In the genomic region with DNA sequence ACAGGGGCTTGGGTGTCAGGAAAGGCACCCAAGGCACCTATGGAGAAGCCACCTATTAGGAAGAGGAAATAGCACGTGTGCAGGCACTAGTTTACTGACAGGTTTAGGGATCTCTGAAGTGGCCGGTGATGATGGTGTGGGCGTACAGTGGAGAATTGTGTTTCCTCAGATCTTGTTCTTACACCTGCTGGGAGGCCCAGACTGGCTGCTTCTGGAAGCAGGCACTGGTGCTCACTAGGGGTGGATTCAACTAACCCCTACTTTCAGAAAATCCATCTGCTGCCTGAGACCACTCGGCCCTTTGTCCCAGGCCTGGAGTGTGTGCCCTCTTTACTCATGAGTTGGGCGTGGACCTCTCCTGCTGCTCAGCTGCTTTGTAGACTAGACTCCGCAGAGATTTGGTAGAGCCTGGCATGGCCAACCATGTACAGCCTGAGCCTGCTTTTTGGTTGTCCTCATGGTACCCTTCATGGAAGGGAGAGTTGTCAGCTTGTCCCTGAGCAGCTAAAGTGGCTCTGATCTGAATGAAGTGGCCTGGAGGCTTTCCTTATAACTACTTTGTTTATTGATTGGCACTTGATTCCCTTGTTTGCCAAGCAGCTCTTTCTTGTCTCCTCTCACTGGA, we compare ENCODE assay signal across 9 cellular contexts. TPM values are rescaled to one million over a fixed set of nuclear protein-coding genes. Genes with fewer than 3 reads are reported as not detected.
DNase-seq lines count a peak whose midpoint lies in the region; ATAC-seq and TF ChIP-seq lines count a peak whose summit lies in the region.
"Had no signal": no experiment of that assay in that cellular context is flagged by ENCODE, and none has a peak within 500 bp of the region (broad histone marks: within the 10 kb centered on the region; RNA-seq: fewer than 3 reads in every experiment).

No MANE protein-coding gene starts in this region.

- BruUV-seq in MCF 10A (replicated peaks; lab: Mats Ljungman, UMichigan), result TSS peak; percentile 18

- H3K27me3 Mint-ChIP-seq in MCF 10A (ENCODE audit: insufficient read depth, unreplicated experiment) (no peaks in the 10 kb centered on the region), mesothelial cell of epicardium (ENCODE audit: low read depth) (no peaks in the 10 kb centered on the region)

- peaks cover 73% of the 10 kb centered on the region for H3K36me3 Mint-ChIP-seq in MCF 10A (ENCODE audit: insufficient read depth, unreplicated experiment)
- H3K36me3 Mint-ChIP-seq in mesothelial cell of epicardium, result peaks cover 13% of the 10 kb centered on the region

- CTCF ChIA-PET in MCF 10A (lab: Yijun Ruan, JAX), result interaction anchor here (1.1 to 2.9 kb wide), 4 partner anchors 9 to 31 kb away, joined by 3 to 44 read pairs (median 6); a partner anchor contains a TSS

- ATAC-seq in HG03159 (IDR thresholded peaks at IDR 0.05; ENCODE audit: unreplicated experiment) (no peak), GM19455 (IDR thresholded peaks at IDR 0.05; ENCODE audit: unreplicated experiment) (no peak), HG03520 (IDR thresholded peaks at IDR 0.05; ENCODE audit: unreplicated experiment) (no peak)

- intact Hi-C loops in MCF 10A (cut with micrococcal nuclease), result no loop called here

- POLR2A ChIA-PET in MCF 10A (lab: Yijun Ruan, JAX), result interaction anchor here (0.7 to 3.1 kb wide), 10 partner anchors 8 to 393 kb away, joined by 3 to 27 read pairs (median 7); a partner anchor contains a TSS

- H3K4me1 Mint-ChIP-seq in MCF 10A (ENCODE audit: insufficient read depth, unreplicated experiment) (peaks cover 34% of the 10 kb centered on the region), mesothelial cell of epicardium (peaks cover 15% of the 10 kb centered on the region)

- H3K4me3 Mint-ChIP-seq in MCF 10A (ENCODE audit: unreplicated experiment) (peak overlapping the region; percentile 89), mesothelial cell of epicardium (peak overlapping the region; percentile 94)

- no peak for TF ChIP-seq CTCF in MCF 10A (IDR thresholded peaks at IDR 0.05; ENCODE audit: unreplicated experiment)
- no peak for TF ChIP-seq CTCF in mesothelial cell of epicardium (IDR thresholded peaks at IDR 0.05; ENCODE audit: unreplicated experiment)

- DNase-seq in stimulated activated CD4-positive, alpha-beta T cell treated with anti-CD3 and anti-CD28 coated beads, Interleukin-1b, Interleukin-23, amount 100 ng/mL, for 48 hours, result peak; percentile 12
- DNase-seq in stimulated activated CD4-positive, alpha-beta T cell treated with anti-CD3 and anti-CD28 coated beads, Interleukin-4, amount 100 ng/mL, for 1 hour, result no peak
- DNase-seq in MCF 10A (ENCODE audit: unreplicated experiment) (no peak), mesothelial cell of epicardium (ENCODE audit: low spot score in 2 of 2, unreplicated experiment in 2 of 2) (no peak), globus pallidus (ENCODE audit: low spot score) (no peak)
- DNase-seq: NCI-H1105 had no signal

- H3K9me3 Mint-ChIP-seq in MCF 10A (ENCODE audit: unreplicated experiment) (no peaks in the 10 kb centered on the region), mesothelial cell of epicardium (no peaks in the 10 kb centered on the region)

- H3K27ac Mint-ChIP-seq in MCF 10A (ENCODE audit: low read depth, unreplicated experiment), result peak overlapping the region; percentile 94
- H3K27ac Mint-ChIP-seq in mesothelial cell of epicardium, result peak overlapping the region; percentile 94

RNA-seq across cellular contexts. Expression of a gene that starts 1.4 kb away (rescaled TPM):
- total RNA-seq in MCF 10A (2022), result 50.9 and 51.3 TPM in 2 replicates
- 71.7 to 83.4 TPM (median 80.2 TPM) in 3 replicates for total RNA-seq in mesothelial cell of epicardium

RNA-seq across cellular contexts. Expression of a gene that starts 10.4 kb away (rescaled TPM):
- total RNA-seq in MCF 10A (2022) (0.81 TPM in 1 of 2 replicates, not detected in the other), mesothelial cell of epicardium (0.66 to 0.99 TPM in 2 of 3 replicates, not detected in the other)

RNA-seq across cellular contexts. Expression of a gene that starts 18.8 kb away (rescaled TPM):
- 21.7 and 27.9 TPM in 2 replicates for total RNA-seq in MCF 10A (2022)
- 41.5 to 44.5 TPM (median 43.3 TPM) in 3 replicates for total RNA-seq in mesothelial cell of epicardium

RNA-seq across cellular contexts. Expression of a gene that starts 26.8 kb away (rescaled TPM):
- total RNA-seq in MCF 10A (2022) (30.9 and 35.5 TPM in 2 replicates), mesothelial cell of epicardium (71.5 to 73.8 TPM (median 73.8 TPM) in 3 replicates)

RNA-seq across cellular contexts. Expression of a gene that starts 27.5 kb away (rescaled TPM):
- total RNA-seq in MCF 10A (2022), result 133 TPM in 2 replicates
- total RNA-seq in mesothelial cell of epicardium, result 130 to 141 TPM (median 132 TPM) in 3 replicates
